8 cellular contexts compared by ENCODE assay signal in genomic region chr20:44909872-44910689, GRCh38. TPM values are rescaled to one million over a fixed set of nuclear protein-coding genes. Genes with fewer than 3 reads are reported as not detected.
A peak's percentile ranks its signal among the peaks of the same experiment; 100 is the strongest.
DNase-seq lines count a peak whose midpoint lies in the region; ATAC-seq and TF ChIP-seq lines count a peak whose summit lies in the region.

Gene PABPC1L, plus strand, starts transcription at chr20:44910060. Its CDS starts 84 bp downstream, at chr20:44910144.

- TF ChIP-seq RAD21 in Ishikawa (IDR thresholded peaks at IDR 0.05; ENCODE audit: low read depth), result no peak

- H3K36me3 Mint-ChIP-seq in Calu3 (ENCODE audit: insufficient read depth, unreplicated experiment), result peaks cover 80% of the 10 kb centered on the region

- DNase-seq in Calu3 (peak; percentile 92), foreskin melanocyte (peak; percentile 48), thoracic aorta (ENCODE audit: low spot score) (no peak)
- peak; percentile 91 for DNase-seq in activated effector memory CD4-positive, alpha-beta T cell treated with anti-CD3 and anti-CD28 coated beads, Interleukin-2, amount 50 U/mL, for 16 hours

- H3K27ac Mint-ChIP-seq in Calu3 (ENCODE audit: unreplicated experiment), result peak within 1 kb of the TSS; percentile 85

- ATAC-seq in GM21423 (IDR thresholded peaks at IDR 0.05; ENCODE audit: unreplicated experiment), result peak; percentile 90
- ATAC-seq in thoracic aorta (ENCODE audit: insufficient number of reproducible peaks, low FRiP score, low read depth), result no peak

- peak; percentile 81 for TF ChIP-seq POLR2A in Raji (IDR thresholded peaks at IDR 0.05; ENCODE audit: insufficient read depth, low read depth, low read length)

- H3K36me3 ChIP-seq in neutrophil, result peaks cover 63% of the 10 kb centered on the region
- peaks cover 29% of the 10 kb centered on the region for H3K36me3 ChIP-seq in thoracic aorta

- H3K4me1 ChIP-seq in neutrophil (ENCODE audit: control insufficient read depth in 1 of 2, insufficient read depth in 1 of 2, low read depth in 1 of 2, low read length in 1 of 2), result peaks cover 17 to 20% of the 10 kb centered on the region in 2 experiments
- peaks cover 6 to 13% of the 10 kb centered on the region in 2 donors for H3K4me1 ChIP-seq in thoracic aorta (ENCODE audit: control insufficient read depth in 1 of 2, low read depth in 2 of 2)

- intact Hi-C loops in Calu3 (cut with micrococcal nuclease; ENCODE audit: unreplicated experiment), result loop anchor here (2.0 to 10.0 kb wide), 2 partner anchors 49 to 195 kb away; partner anchors contain the start of gene KCNS1

- TF ChIP-seq CTCF in Calu3 (IDR thresholded peaks at IDR 0.05; ENCODE audit: unreplicated experiment), result no peak
- TF ChIP-seq CTCF in neutrophil (IDR thresholded peaks at IDR 0.05), result no peak
- no peak for TF ChIP-seq CTCF in thoracic aorta (IDR thresholded peaks at IDR 0.05)

- H3K27me3 Mint-ChIP-seq in Calu3 (ENCODE audit: unreplicated experiment), result no peaks in the 10 kb centered on the region

- no peak for TF ChIP-seq EP300 in Ishikawa (IDR thresholded peaks at IDR 0.05; ENCODE audit: borderline replicate concordance)

- peaks cover 8% of the 10 kb centered on the region for H3K4me1 Mint-ChIP-seq in Calu3 (ENCODE audit: low read depth, unreplicated experiment)

- H3K9me3 ChIP-seq in neutrophil (no peaks in the 10 kb centered on the region), thoracic aorta (no peaks in the 10 kb centered on the region)

- H3K27me3 ChIP-seq in neutrophil, result no peaks in the 10 kb centered on the region
- no peaks in the 10 kb centered on the region for H3K27me3 ChIP-seq in thoracic aorta (replicated peaks; ENCODE audit: insufficient read depth)

- no peaks in the 10 kb centered on the region for H3K9me3 Mint-ChIP-seq in Calu3 (ENCODE audit: low read depth, unreplicated experiment)

- H3K27ac ChIP-seq in neutrophil (peak within 1 kb of the TSS; percentile 57), thoracic aorta (no peak within 1 kb of the TSS)

- BruUV-seq in Calu3 (replicated peaks; lab: Mats Ljungman, UMichigan), result no TSS peak

- CTCF ChIA-PET in Calu3 (lab: Charles Lee), result interaction anchor here (0.5 to 2.0 kb wide), 10 partner anchors 13 to 382 kb away, joined by 3 to 9 read pairs (median 4); partner anchors contain the start of gene YWHAB

- H3K4me3 ChIP-seq in neutrophil (ENCODE audit: low read depth in 1 of 2, low read length in 1 of 2) (peak within 1 kb of the TSS; percentile 54 to 57), thoracic aorta (peak within 1 kb of the TSS; percentile 71)

- H3K4me3 Mint-ChIP-seq in Calu3 (ENCODE audit: low read depth, unreplicated experiment), result peak within 1 kb of the TSS; percentile 100

TF ChIP-seq in Ishikawa, 13 proteins besides CTCF, POLR2A, EP300 and RAD21:
- TF ChIP-seq, protein P1, sequence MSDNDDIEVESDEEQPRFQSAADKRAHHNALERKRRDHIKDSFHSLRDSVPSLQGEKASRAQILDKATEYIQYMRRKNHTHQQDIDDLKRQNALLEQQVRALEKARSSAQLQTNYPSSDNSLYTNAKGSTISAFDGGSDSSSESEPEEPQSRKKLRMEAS (IDR thresholded peaks at IDR 0.05), result peak; percentile 67; the same call in 1 of the 2 replicates
- TF ChIP-seq NFIC (IDR thresholded peaks at IDR 0.05) (no peak), REST (IDR thresholded peaks at IDR 0.05; ENCODE audit: low read depth) (no peak), EGR1 (IDR thresholded peaks at IDR 0.05) (peak; percentile 95), TEAD4 (IDR thresholded peaks at IDR 0.05) (no peak), FOXM1 (IDR thresholded peaks at IDR 0.05; ENCODE audit: borderline replicate concordance, low read depth) (no peak), ZBTB7A (IDR thresholded peaks at IDR 0.05; ENCODE audit: low read depth) (peak; percentile 83), CEBPB (IDR thresholded peaks at IDR 0.05) (no peak), TAF1 (IDR thresholded peaks at IDR 0.05; ENCODE audit: low read depth) (peak; percentile 60; the same call in 1 of the 2 replicates), TCF12 (IDR thresholded peaks at IDR 0.05; ENCODE audit: low read depth) (no peak), CREB1 (IDR thresholded peaks at IDR 0.05; ENCODE audit: low read depth) (no peak), YY1 (IDR thresholded peaks at IDR 0.05; ENCODE audit: low read depth) (0 out of 2 replicates have a peak, but pooled peaks have one; percentile 27)
- TF ChIP-seq, protein P2, sequence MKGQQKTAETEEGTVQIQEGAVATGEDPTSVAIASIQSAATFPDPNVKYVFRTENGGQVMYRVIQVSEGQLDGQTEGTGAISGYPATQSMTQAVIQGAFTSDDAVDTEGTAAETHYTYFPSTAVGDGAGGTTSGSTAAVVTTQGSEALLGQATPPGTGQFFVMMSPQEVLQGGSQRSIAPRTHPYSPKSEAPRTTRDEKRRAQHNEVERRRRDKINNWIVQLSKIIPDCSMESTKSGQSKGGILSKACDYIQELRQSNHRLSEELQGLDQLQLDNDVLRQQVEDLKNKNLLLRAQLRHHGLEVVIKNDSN (IDR thresholded peaks at IDR 0.05), result no peak
TF ChIP-seq in Ishikawa: peak in this region for 5.

RNA-seq across cellular contexts. Expression of gene PABPC1L, which starts in this region (rescaled TPM):
- 172 and 182 TPM in 2 replicates for total RNA-seq in Calu3 (2022)
- total RNA-seq in thoracic aorta, result 10 to 100 TPM; 29.5 to 33.2 TPM
